ENCODE assay signal across 9 cellular contexts in genomic region chr14:29584992-29585391, GRCh38.
A peak's percentile ranks its signal among the peaks of the same experiment; 100 is the strongest.
DNase-seq lines count a peak whose midpoint lies in the region; ATAC-seq lines count a peak whose summit lies in the region.
"Had no signal": no experiment of that assay in that cellular context is flagged by ENCODE, and none has a peak within 500 bp of the region (broad histone marks: within the 10 kb centered on the region; RNA-seq: fewer than 3 reads in every experiment).

No MANE protein-coding gene starts in this region.

- H3K9ac ChIP-seq in Karpas-422 (ENCODE audit: low read length): no peak overlapping the region

- H2AFZ ChIP-seq in Karpas-422 (ENCODE audit: low read length): no peak overlapping the region

- H3K4me1 ChIP-seq in Karpas-422 (ENCODE audit: low read length): no peaks in the 10 kb centered on the region

- no peak overlapping the region for H3K4me3 ChIP-seq in Karpas-422 (ENCODE audit: low read length)

- no peaks in the 10 kb centered on the region for H3K36me3 ChIP-seq in Karpas-422 (ENCODE audit: insufficient read depth, low read length)
- H3K36me3 ChIP-seq: neutrophil had no signal

- H3K27ac ChIP-seq in Karpas-422 (ENCODE audit: low read length): no peak overlapping the region
- H3K27ac ChIP-seq: neutrophil had no signal

- no peaks in the 10 kb centered on the region for H3K9me2 ChIP-seq in Karpas-422 (replicated peaks; ENCODE audit: insufficient read depth, low read length)

- no peaks in the 10 kb centered on the region for H3K79me2 ChIP-seq in Karpas-422 (ENCODE audit: low read length)

- H3K27me3 ChIP-seq in Karpas-422 (ENCODE audit: low read length): no peaks in the 10 kb centered on the region
- H3K27me3 ChIP-seq: neutrophil had no signal

- peaks cover 14% of the 10 kb centered on the region for H3K9me3 ChIP-seq in Karpas-422 (ENCODE audit: low read length)
- H3K9me3 ChIP-seq: neutrophil had no signal

- DNase-seq in DMS53 (lab: John Stamatoyannopoulos, UW): peak; percentile 81
- peak; percentile 91 for DNase-seq in NCI-H345 (lab: John Stamatoyannopoulos, UW)
- peak; percentile 96 for DNase-seq in fibroblast of peridontal ligament (ENCODE audit: extremely low read depth)
- peak in 29 of 56 donors; percentile 1 to 45 (median 6) for DNase-seq in nucleus accumbens (lab: John Stamatoyannopoulos, UW)
- DNase-seq in Karpas-422: no peak
- no peak for DNase-seq in NOMO-1 treated with dmso at 0.1 percent for 144 hours (lab: John Stamatoyannopoulos, UW; ENCODE audit: unreplicated experiment)

- no peak overlapping the region for H3K4me2 ChIP-seq in Karpas-422 (ENCODE audit: low read depth, low read length, poor library complexity, severe bottlenecking)

- H4K20me1 ChIP-seq in Karpas-422 (ENCODE audit: insufficient read depth, low read depth, low read length): no peaks in the 10 kb centered on the region

- ATAC-seq in HG03135 (IDR thresholded peaks at IDR 0.05; ENCODE audit: unreplicated experiment) (no peak), HG02870 (IDR thresholded peaks at IDR 0.05; ENCODE audit: unreplicated experiment) (no peak)

Comparison
In these comparisons a context has a peak if more than half of its experiments do, and no peak if none do; other contexts are left out.
1. DNase-seq: peak in DMS53 (single experiment), NCI-H345 (single experiment), fibroblast of peridontal ligament (single experiment) and nucleus accumbens (29 of 56); none in Karpas-422 (single experiment) and NOMO-1 treated with dmso at 0.1 percent for 144 hours (single experiment).